In genomic region chr2:164430166-164430783, GRCh38 we compare ENCODE assay signal across 8 cellular contexts.
DNase-seq lines count a peak whose midpoint lies in the region; ATAC-seq and TF ChIP-seq lines count a peak whose summit lies in the region.

No MANE protein-coding gene starts in this region.

- TF ChIP-seq RAD21 in IMR-90 (IDR thresholded peaks at IDR 0.05; ENCODE audit: low read length) = peak; percentile 66

- POLR2A ChIA-PET in IMR-90 (lab: Charles Lee; ENCODE audit: unreplicated experiment) = no interaction called here

- no peak overlapping the region for H2BK15ac ChIP-seq in IMR-90 (ENCODE audit: low read depth, low read length)

- TF ChIP-seq POLR2A in IMR-90 (IDR thresholded peaks at IDR 0.05; ENCODE audit: low read depth, low read length) = no peak

- dilution Hi-C loops in IMR-90 (cut with HindIII; ENCODE audit: low sequenced_read_pairs, unreplicated experiment) = no loop called here

- H3K27ac ChIP-seq in right cardiac atrium (ENCODE audit: low read length) (no peak overlapping the region), IMR-90 (ENCODE audit: insufficient read depth, low read length) (no peak overlapping the region), aorta (ENCODE audit: low read depth in 1 of 2, low read length in 2 of 2) (no peak overlapping the region)

- peak; percentile 67 for TF ChIP-seq CTCF in IMR-90 (conservative IDR thresholded peaks at IDR 0.05; ENCODE audit: low read depth, low read length)
- peak; percentile 68 for TF ChIP-seq CTCF in fibroblast of mammary gland (conservative IDR thresholded peaks at IDR 0.05; ENCODE audit: control insufficient read depth, insufficient read depth, low read depth, low read length)

- H3K36me3 ChIP-seq in IMR-90 (ENCODE audit: control insufficient read depth, insufficient read depth, low read length) (no peaks in the 10 kb centered on the region), aorta (ENCODE audit: control insufficient read depth in 1 of 2, insufficient read depth in 2 of 2, low read length in 1 of 2) (no peaks in the 10 kb centered on the region)

- no peak overlapping the region for H2AK5ac ChIP-seq in IMR-90 (ENCODE audit: low read depth, low read length)

- no peak overlapping the region for H2BK5ac ChIP-seq in IMR-90 (ENCODE audit: low read depth, low read length, poor library complexity, severe bottlenecking)

- no peak overlapping the region for H2AK9ac ChIP-seq in IMR-90 (replicated peaks; ENCODE audit: low read depth, low read length, poor library complexity)

- H3K9me3 ChIP-seq in right cardiac atrium (ENCODE audit: control insufficient read depth, low read length) (no peaks in the 10 kb centered on the region), IMR-90 (ENCODE audit: control insufficient read depth, insufficient read depth, low read length) (no peaks in the 10 kb centered on the region), aorta (ENCODE audit: control insufficient read depth, low read length) (no peaks in the 10 kb centered on the region)

- H2BK20ac ChIP-seq in IMR-90 (ENCODE audit: low read depth, low read length) = no peak overlapping the region

- DNase-seq in Right ventricle myocardium superior = no peak
- DNase-seq in right cardiac atrium = no peak
- peak; percentile 38 for DNase-seq in IMR-90
- DNase-seq in RPMI8226 = peak; percentile 44
- DNase-seq in fibroblast of mammary gland (ENCODE audit: low read depth) = peak; percentile 54
- peak; percentile 63 for DNase-seq in renal cortical epithelial cell (ENCODE audit: low read depth)
- no peak for DNase-seq in stimulated activated CD4-positive, alpha-beta T cell treated with anti-CD3 and anti-CD28 coated beads, Interleukin-4, amount 100 ng/mL, for 4 hours
- no peak for DNase-seq in aorta

- no peak overlapping the region for H3K56ac ChIP-seq in IMR-90 (ENCODE audit: extremely low read depth, insufficient read depth, low read length)

- no peak overlapping the region for H2BK120ac ChIP-seq in IMR-90 (ENCODE audit: low read depth, low read length)

- no peak overlapping the region for H2AFZ ChIP-seq in IMR-90 (replicated peaks; ENCODE audit: low read length, poor library complexity)

- H3K79me1 ChIP-seq in IMR-90 (ENCODE audit: low read depth in 1 of 2, low read length in 2 of 2) = no peaks in the 10 kb centered on the region

- H3K27me3 ChIP-seq in right cardiac atrium (ENCODE audit: control insufficient read depth, insufficient read depth) (no peaks in the 10 kb centered on the region), IMR-90 (ENCODE audit: control insufficient read depth, insufficient read depth, low read length) (no peaks in the 10 kb centered on the region), aorta (ENCODE audit: control insufficient read depth in 1 of 2, insufficient read depth in 2 of 2, low read length in 1 of 2) (no peaks in the 10 kb centered on the region)

- in situ Hi-C loops in IMR-90 (cut with MboI; ENCODE audit: low sequenced_read_pairs) = no loop called here

- H3K4ac ChIP-seq in IMR-90 (ENCODE audit: low read depth, low read length) = no peak overlapping the region

- H3K18ac ChIP-seq in IMR-90 (ENCODE audit: low read depth, low read length) = no peak overlapping the region

- H3K23ac ChIP-seq in IMR-90 (ENCODE audit: low read depth, low read length) = no peak overlapping the region

- ATAC-seq in Right ventricle myocardium superior (ENCODE audit: poor library complexity) = peak; percentile 63
- no peak for ATAC-seq in right cardiac atrium
- 0 out of 2 replicates have a peak, but pooled peaks have one; percentile 63 for ATAC-seq in IMR-90 (ENCODE audit: low read depth)
- ATAC-seq in aorta (ENCODE audit: low FRiP score) = no peak

- H4K8ac ChIP-seq in IMR-90 (ENCODE audit: low read depth in 2 of 2, low read length in 2 of 2) = no peak overlapping the region

- intact Hi-C loops in Right ventricle myocardium superior (cut with DNase I) (loop anchor here (10.0 kb wide), 1 partner anchor 1245 kb away; no protein-coding TSS in a partner anchor), right cardiac atrium (cut with DNase I) (loop anchor here in 3 of 4 donors (5.0 to 10.0 kb wide), 3 partner anchors 1085 to 1238 kb away; no protein-coding TSS in a partner anchor), IMR-90 (cut with micrococcal nuclease) (loop anchor here (2.0 to 10.0 kb wide), 3 partner anchors 1083 to 1275 kb away; no protein-coding TSS in a partner anchor), aorta (cut with DNase I) (loop anchor here (5.0 kb wide), 2 partner anchors 1083 to 1238 kb away; no protein-coding TSS in a partner anchor)

- H4K5ac ChIP-seq in IMR-90 (ENCODE audit: low read depth, low read length) = no peak overlapping the region

- no TSS peak for BruUV-seq in IMR-90 (replicated peaks; lab: Mats Ljungman, UMichigan)

- H3K14ac ChIP-seq in IMR-90 (replicated peaks; ENCODE audit: low read depth, low read length) = no peak overlapping the region

- no peak overlapping the region for H3K4me2 ChIP-seq in IMR-90 (ENCODE audit: low read depth, low read length)

- no peaks in the 10 kb centered on the region for H3K9me1 ChIP-seq in IMR-90 (ENCODE audit: insufficient read depth, low read length)

- H3K4me1 ChIP-seq in right cardiac atrium (ENCODE audit: control insufficient read depth, insufficient read depth, low read length) = no peaks in the 10 kb centered on the region
- H3K4me1 ChIP-seq in IMR-90 (ENCODE audit: control insufficient read depth, insufficient read depth, low read length) = no peaks in the 10 kb centered on the region
- H3K4me1 ChIP-seq in aorta (ENCODE audit: control insufficient read depth in 1 of 2, insufficient read depth in 2 of 2, low read length in 2 of 2) = no peaks in the 10 kb centered on the region

- H4K91ac ChIP-seq in IMR-90 (ENCODE audit: insufficient read depth, low read depth, low read length) = no peak overlapping the region

- H4K20me1 ChIP-seq in IMR-90 (ENCODE audit: insufficient read depth, low read length) = no peaks in the 10 kb centered on the region

- no peak overlapping the region for H3K4me3 ChIP-seq in right cardiac atrium (ENCODE audit: low read length)
- H3K4me3 ChIP-seq in IMR-90 (ENCODE audit: insufficient read depth, low read depth, low read length) = no peak overlapping the region
- no peak overlapping the region for H3K4me3 ChIP-seq in fibroblast of mammary gland (ENCODE audit: control insufficient read depth, low read depth, low read length)
- no peak overlapping the region for H3K4me3 ChIP-seq in aorta (ENCODE audit: low read length in 2 of 2)

- 55% methylated on average over 3 of the region's 3 CpGs for WGBS in right cardiac atrium
- no CpG with 5 or more reads among the region's 3 CpGs for WGBS in IMR-90 (ENCODE audit: extremely low coverage in 2 of 2, insufficient read length in 1 of 2), 2 experiments
- whole genome bisulfite sequencing in aorta, 2 donors = 32 to 39% methylated on average over 3 of the region's 3 CpGs

- CTCF ChIA-PET in IMR-90 (lab: Yijun Ruan, JAX) = interaction anchor here (0.5 to 0.6 kb wide), 2 partner anchors 95 to 175 kb away, joined by 3 read pairs; no protein-coding TSS in a partner anchor

- no peak overlapping the region for H3K9ac ChIP-seq in IMR-90 (ENCODE audit: low read depth, low read length)

TF ChIP-seq in IMR-90, 13 proteins besides CTCF, POLR2A, EP300 and RAD21:
- TF ChIP-seq FOS (IDR thresholded peaks at IDR 0.05; ENCODE audit: low read depth, low read length) (no peak), MXI1 (IDR thresholded peaks at IDR 0.05; ENCODE audit: borderline replicate concordance, low read depth, low read length) (no peak), CEBPB (IDR thresholded peaks at IDR 0.05; ENCODE audit: low read depth, low read length) (no peak), CHD1 (IDR thresholded peaks at IDR 0.05; ENCODE audit: low read depth, low read length) (no peak), MAFK (IDR thresholded peaks at IDR 0.05; ENCODE audit: low read depth, low read length) (no peak), SMC3 (IDR thresholded peaks at IDR 0.05; ENCODE audit: low read depth, low read length) (peak; percentile 56)
- TF ChIP-seq, protein P1, sequence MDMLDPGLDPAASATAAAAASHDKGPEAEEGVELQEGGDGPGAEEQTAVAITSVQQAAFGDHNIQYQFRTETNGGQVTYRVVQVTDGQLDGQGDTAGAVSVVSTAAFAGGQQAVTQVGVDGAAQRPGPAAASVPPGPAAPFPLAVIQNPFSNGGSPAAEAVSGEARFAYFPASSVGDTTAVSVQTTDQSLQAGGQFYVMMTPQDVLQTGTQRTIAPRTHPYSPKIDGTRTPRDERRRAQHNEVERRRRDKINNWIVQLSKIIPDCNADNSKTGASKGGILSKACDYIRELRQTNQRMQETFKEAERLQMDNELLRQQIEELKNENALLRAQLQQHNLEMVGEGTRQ (IDR thresholded peaks at IDR 0.05; ENCODE audit: low read depth, low read length) = no peak

Comparison
In these comparisons a context has a peak if more than half of its experiments do, and no peak if none do; other contexts are left out.
1. ATAC-seq: peak in Right ventricle myocardium superior (single experiment) and IMR-90 (single experiment); none in right cardiac atrium (0 of 2) and aorta (single experiment).
2. DNase-seq: peak in IMR-90 (single experiment), RPMI8226 (single experiment), fibroblast of mammary gland (single experiment) and renal cortical epithelial cell (single experiment); none in Right ventricle myocardium superior (single experiment), right cardiac atrium (0 of 3), stimulated activated CD4-positive, alpha-beta T cell treated with anti-CD3 and anti-CD28 coated beads, Interleukin-4, amount 100 ng/mL, for 4 hours (0 of 2) and aorta (0 of 2).